Comparison of ENCODE assay signal across 31 cellular contexts in genomic region chr11:63262562-63262961, GRCh38. TPM values are rescaled to one million over a fixed set of nuclear protein-coding genes. Genes with fewer than 3 reads are reported as not detected.
"Had no signal": no experiment of that assay in that cellular context is flagged by ENCODE, and none has a peak within 500 bp of the region (broad histone marks: within the 10 kb centered on the region; RNA-seq: fewer than 3 reads in every experiment).

No MANE protein-coding gene starts in this region.

- H3K4me1 ChIP-seq: heart right ventricle had no signal

- ATAC-seq: activated T-cell treated with anti-CD3 and anti-CD28 coated beads, Interleukin-2, amount 50 U/mL, for 4 hours; activated T-helper 17 cell treated with anti-CD3 and anti-CD28 coated beads, Interleukin-2, amount 50 U/mL, for 72 hours; esophagus mucosa; heart right ventricle; WTC11 had no signal

- DNase-seq: activated CD4-positive, alpha-beta memory T cell treated with anti-CD3 and anti-CD28 coated beads, Interleukin-2, amount 10 ng/mL, durations not matched to agents 7 days and 5 days; activated CD4-positive, alpha-beta T cell treated with anti-CD3 and anti-CD28 coated beads for 1 hour; activated CD4-positive, alpha-beta T cell treated with anti-CD3 and anti-CD28 coated beads for 4 hours; activated CD4-positive, alpha-beta T cell treated with anti-CD3 and anti-CD28 coated beads, Interleukin-2, amount 10 ng/mL, durations not matched to agents 7 days and 5 days; activated CD4-positive, alpha-beta T cell treated with anti-CD3 and anti-CD28 coated beads, Interleukin-2, amount 50 U/mL, for 4 hours; activated effector memory CD4-positive, alpha-beta T cell treated with Interleukin-2 at 50 U/mL for 16 hours; activated gamma-delta T cell treated with Interleukin-2 at 50 U/mL for 16 hours; activated naive CD4-positive, alpha-beta T cell treated with anti-CD3 and anti-CD28 coated beads, Interleukin-2, amount 50 U/mL, for 16 hours; activated naive CD4-positive, alpha-beta T cell treated with Interleukin-2 at 50 U/mL for 16 hours; activated T-cell treated with anti-CD3 and anti-CD28 coated beads, Interleukin-2, amount 50 U/mL, for 4 hours; amniotic stem cell; anterior cingulate cortex; brain microvascular endothelial cell; dorsolateral prefrontal cortex; effector memory CD4-positive, alpha-beta T cell; endodermal cell; foreskin fibroblast; glutamatergic neuron; heart right ventricle; T-helper 2 cell had no signal

- H3K27me3 ChIP-seq: brain microvascular endothelial cell had no signal

- H3K4me3 ChIP-seq: coronary artery, dorsolateral prefrontal cortex, heart right ventricle had no signal

- H3K9me3 ChIP-seq: heart right ventricle had no signal

- H3K36me3 ChIP-seq: brain microvascular endothelial cell, heart right ventricle had no signal

- H3K27ac ChIP-seq: brain microvascular endothelial cell, coronary artery, dorsolateral prefrontal cortex, heart right ventricle had no signal

RNA-seq across cellular contexts. Expression of gene SLC22A25, which starts 19.2 kb away (rescaled TPM):
- total RNA-seq: activated CD4-positive, alpha-beta memory T cell treated with anti-CD3 and anti-CD28 coated beads, Interleukin-2, amount 10 ng/mL, durations not matched to agents 7 days and 5 days; activated CD4-positive, alpha-beta T cell treated with anti-CD3 and anti-CD28 coated beads, Interleukin-2, amount 10 ng/mL, durations not matched to agents 7 days and 5 days; activated T-cell treated with anti-CD3 and anti-CD28 coated beads, Interleukin-2, amount 50 U/mL, for 4 hours; activated T-helper 17 cell treated with anti-CD3 and anti-CD28 coated beads, Interleukin-2, amount 50 U/mL, for 72 hours; astrocyte; bronchial epithelial cell; cardiac septum; cerebellum; epithelial cell of proximal tubule; esophagus mucosa; frontal cortex; heart right ventricle; T-helper 1 cell treated with Interleukin-12 subunit alpha and Interleukin-12 subunit beta and Interleukin-4 antibody, amounts not matched to agents 30 ng/mL and 1 ng/mL, for 36 hours; WTC11 had no signal
- polyA plus RNA-seq: heart right ventricle had no signal
